In genomic region chr21:36928960-36929359, GRCh38 we compare ENCODE assay signal across 27 cellular contexts. TPM values are rescaled to one million over a fixed set of nuclear protein-coding genes. Genes with fewer than 3 reads are reported as not detected.
DNase-seq lines count a peak whose midpoint lies in the region; ATAC-seq, FAIRE-seq and TF ChIP-seq lines count a peak whose summit lies in the region.
"Had no signal": no experiment of that assay in that cellular context is flagged by ENCODE, and none has a peak within 500 bp of the region (broad histone marks: within the 10 kb centered on the region; RNA-seq: fewer than 3 reads in every experiment).

No MANE protein-coding gene starts in this region.

- no peak overlapping the region for H3K18ac ChIP-seq in IMR-90 (ENCODE audit: low read depth, low read length)

- TF ChIP-seq POLR2A in IMR-90 (IDR thresholded peaks at IDR 0.05; ENCODE audit: low read depth, low read length): no peak
- TF ChIP-seq POLR2A in HepG2 (IDR thresholded peaks at IDR 0.05; ENCODE audit: insufficient read depth in 1 of 2, low read depth in 2 of 2, low read length in 2 of 2): no peak

- H3K14ac ChIP-seq in IMR-90 (replicated peaks; ENCODE audit: low read depth, low read length): 0 out of 2 replicates have a peak overlapping the region, but pooled peaks have one; percentile 10

- no CpG with 5 or more reads among the region's 5 CpGs for WGBS in IMR-90 (ENCODE audit: extremely low coverage in 2 of 2, insufficient read length in 1 of 2), 2 experiments
- 92% methylated on average over 1 of the region's 5 CpGs for WGBS in HepG2 (ENCODE audit: low lambda C conversion rate)
- WGBS in pancreas, 2 donors: 33 to 34% methylated on average over 5 of the region's 5 CpGs

- no peak overlapping the region for H2BK5ac ChIP-seq in IMR-90 (ENCODE audit: low read depth, low read length, poor library complexity, severe bottlenecking)

- H3K4me2 ChIP-seq in IMR-90 (ENCODE audit: low read depth, low read length): no peak overlapping the region
- no peak overlapping the region for H3K4me2 ChIP-seq in HepG2 (ENCODE audit: low read depth, low read length)
- H3K4me2 ChIP-seq: PC-9 had no signal

- H3K9me1 ChIP-seq in IMR-90 (ENCODE audit: insufficient read depth, low read length): peaks cover 3% of the 10 kb centered on the region; the same call in 1 of the 2 replicates

- CTCF ChIA-PET in IMR-90 (lab: Yijun Ruan, JAX): interaction anchor here (1.0 to 1.6 kb wide), 3 partner anchors 9 to 16 kb away, joined by 3 to 6 read pairs (median 4); no protein-coding TSS in a partner anchor
- CTCF ChIA-PET in RWPE1 (lab: Yijun Ruan, JAX): interaction anchor here (0.6 to 2.1 kb wide), 5 partner anchors 171 to 419 kb away, joined by 3 to 12 read pairs (median 4); no protein-coding TSS in a partner anchor
- CTCF ChIA-PET in HepG2 (lab: Yijun Ruan, JAX; ENCODE audit: low intra/inter-chr PET ratio, low total read pairs): no interaction called here

- peak overlapping the region; percentile 29; the same call in 1 of the 2 replicates for H2BK20ac ChIP-seq in IMR-90 (ENCODE audit: low read depth, low read length)

- H3K27ac ChIP-seq in IMR-90 (ENCODE audit: insufficient read depth, low read length) (no peak overlapping the region), RWPE1 (peak overlapping the region; percentile 75), HepG2 (ENCODE audit: extremely low read length, insufficient read depth, low read length) (no peak overlapping the region), pancreas (peak overlapping the region in 3 of 4 donors; percentile 13 to 53 (median 37))
- H3K27ac ChIP-seq: PC-9 had no signal

- H2AK5ac ChIP-seq in IMR-90 (ENCODE audit: low read depth, low read length): peak overlapping the region; percentile 37; the same call in 1 of the 2 replicates

- intact Hi-C loops in IMR-90 (cut with micrococcal nuclease): no loop called here
- intact Hi-C loops in HepG2 (cut with micrococcal nuclease; ENCODE audit: unreplicated experiment): loop anchor here (5.0 kb wide), 2 partner anchors 182 to 507 kb away; no protein-coding TSS in a partner anchor
- intact Hi-C loops in pancreas (cut with DNase I): loop anchor here in 2 of 3 donors (10.0 kb wide), 3 partner anchors 184 to 424 kb away; no protein-coding TSS in a partner anchor

- no peaks in the 10 kb centered on the region for H3K79me2 ChIP-seq in HepG2 (ENCODE audit: insufficient read depth, low read length)

- in situ Hi-C loops in IMR-90 (cut with MboI; ENCODE audit: low sequenced_read_pairs) (loop anchor here (5.0 kb wide), 3 partner anchors 187 to 507 kb away; no protein-coding TSS in a partner anchor), HepG2 (cut with HindIII; ENCODE audit: extremely low pct_ligation_motif_present, low pct_unique_long_range_greater_than_20kb) (loop anchor here (5.0 kb wide), 3 partner anchors 177 to 427 kb away; no protein-coding TSS in a partner anchor)

- H3K4ac ChIP-seq in IMR-90 (ENCODE audit: low read depth, low read length): 0 out of 2 replicates have a peak overlapping the region, but pooled peaks have one; percentile 13

- no peak for DNase-seq in IMR-90
- no peak for DNase-seq in RWPE1 (ENCODE audit: low spot score)
- DNase-seq in HepG2 (ENCODE audit: low spot score): no peak
- peak in 1 of 6 donors; percentile 46 for DNase-seq in pancreas
- DNase-seq in NCI-H1092 (lab: John Stamatoyannopoulos, UW): no peak
- no peak for DNase-seq in NOMO-1 treated with DMSO at 0.1 percent for 48 hours (lab: John Stamatoyannopoulos, UW; ENCODE audit: unreplicated experiment)
- DNase-seq: CD4-positive, alpha-beta memory T cell; COR-L47; DMS79; EL; GDM1; GOT3; HFFc6; NCI-H1048; NCI-H1436; NCI-H187; NCI-H2171 treated with DMSO at 0.1 percent for 48 hours; NCI-H510A treated with DMSO at 0.1 percent for 48 hours; NCI-H748 treated with DMSO at 0.1 percent for 48 hours; SHP77; T-cell had no signal

- peaks cover 10% of the 10 kb centered on the region for H3K4me1 ChIP-seq in IMR-90 (ENCODE audit: control insufficient read depth, insufficient read depth, low read length)
- H3K4me1 ChIP-seq in HepG2 (ENCODE audit: insufficient read depth, low read length): peaks cover 14% of the 10 kb centered on the region
- peaks cover 15 to 23% (median 20%) of the 10 kb centered on the region in 3 donors for H3K4me1 ChIP-seq in pancreas
- H3K4me1 ChIP-seq: HAP-1 had no signal

- BruUV-seq in IMR-90 (replicated peaks; lab: Mats Ljungman, UMichigan) (no TSS peak), HepG2 (replicated peaks; lab: Mats Ljungman, UMichigan) (no TSS peak)

- H3K36me3 ChIP-seq in IMR-90 (ENCODE audit: control insufficient read depth, insufficient read depth, low read length): peaks cover 5% of the 10 kb centered on the region
- H3K36me3 ChIP-seq in HepG2 (replicated peaks in 1 of 2; ENCODE audit: control insufficient read depth in 1 of 2, insufficient read depth in 2 of 2, low read length in 2 of 2): peaks cover 4 to 18% of the 10 kb centered on the region in 2 experiments; a peak in 3 of 5 replicates
- H3K36me3 ChIP-seq in pancreas: peaks cover 0 to 6% (median 0%) of the 10 kb centered on the region in 3 donors

- H3K9ac ChIP-seq in IMR-90 (ENCODE audit: low read depth, low read length) (no peak overlapping the region), HepG2 (ENCODE audit: insufficient read depth, low read depth, low read length) (no peak overlapping the region)

- H4K91ac ChIP-seq in IMR-90 (ENCODE audit: insufficient read depth, low read depth, low read length): peak overlapping the region; percentile 66; the same call in 1 of the 2 replicates

- H2BK15ac ChIP-seq in IMR-90 (ENCODE audit: low read depth, low read length): no peak overlapping the region; the same call in 2 of the 3 replicates

- H3K79me1 ChIP-seq in IMR-90 (ENCODE audit: low read depth in 1 of 2, low read length in 2 of 2): peaks cover 0 to 14% of the 10 kb centered on the region in 2 experiments; a peak in 2 of 4 replicates

- ATAC-seq in IMR-90 (ENCODE audit: low read depth) (no peak), HepG2 (peak; percentile 31; the same call in 1 of the 3 replicates), pancreas (peak; percentile 25 to 67 (median 46)), HG03469 (IDR thresholded peaks at IDR 0.05; ENCODE audit: unreplicated experiment) (no peak), HG02642 (IDR thresholded peaks at IDR 0.05; ENCODE audit: poor library complexity, unreplicated experiment) (no peak)
- ATAC-seq: GM12878, K562, T-cell had no signal

- H4K20me1 ChIP-seq in IMR-90 (ENCODE audit: insufficient read depth, low read length): peaks cover 3% of the 10 kb centered on the region; the same call in 1 of the 2 replicates
- no peaks in the 10 kb centered on the region for H4K20me1 ChIP-seq in HepG2 (ENCODE audit: insufficient read depth, low read length)

- no peak overlapping the region for H3K4me3 ChIP-seq in IMR-90 (ENCODE audit: insufficient read depth, low read depth, low read length)
- no peak overlapping the region for H3K4me3 ChIP-seq in HepG2 (replicated peaks in 1 of 3; ENCODE audit: insufficient read depth in 1 of 3, low read depth in 2 of 3, low read length in 3 of 3)
- H3K4me3 ChIP-seq in pancreas: no peak overlapping the region
- H3K4me3 ChIP-seq: GM12878, HAP-1, K562, PC-9 had no signal

- no peak overlapping the region for H4K5ac ChIP-seq in IMR-90 (ENCODE audit: low read depth, low read length)

- dilution Hi-C loops in IMR-90 (cut with HindIII; ENCODE audit: low sequenced_read_pairs, unreplicated experiment): no loop called here

- FAIRE-seq in HepG2 (lab: Jason Lieb, UNC) (no peak), pancreas (lab: Jason Lieb, UNC) (no peak)
- FAIRE-seq: GM12878 had no signal

- 0 out of 2 replicates have a peak overlapping the region, but pooled peaks have one; percentile 45 for H2BK120ac ChIP-seq in IMR-90 (ENCODE audit: low read depth, low read length)

- no peak overlapping the region for H3K56ac ChIP-seq in IMR-90 (ENCODE audit: extremely low read depth, insufficient read depth, low read length)

- TF ChIP-seq RAD21 in IMR-90 (IDR thresholded peaks at IDR 0.05; ENCODE audit: low read length): no peak
- TF ChIP-seq RAD21 in HepG2 (CRISPR knock-in tag; IDR thresholded peaks at IDR 0.05): no peak

- POLR2A ChIA-PET in IMR-90 (lab: Charles Lee; ENCODE audit: unreplicated experiment) (no interaction called here), RWPE1 (lab: Yijun Ruan, JAX; ENCODE audit: low non-redundant PET) (no interaction called here), HepG2 (lab: Yijun Ruan, JAX) (no interaction called here)

- no peak overlapping the region for H2AK9ac ChIP-seq in IMR-90 (replicated peaks; ENCODE audit: low read depth, low read length, poor library complexity)

- H3K9me3 ChIP-seq in IMR-90 (ENCODE audit: control insufficient read depth, insufficient read depth, low read length) (no peaks in the 10 kb centered on the region), HepG2 (ENCODE audit: low read length) (no peaks in the 10 kb centered on the region), pancreas (no peaks in the 10 kb centered on the region)
- H3K9me3 ChIP-seq: HAP-1 had no signal

- no peak overlapping the region for H2AFZ ChIP-seq in IMR-90 (replicated peaks; ENCODE audit: low read length, poor library complexity)
- no peak overlapping the region for H2AFZ ChIP-seq in HepG2 (ENCODE audit: low read length)
- H2AFZ ChIP-seq: PC-9 had no signal

- H4K8ac ChIP-seq in IMR-90 (ENCODE audit: low read depth in 2 of 2, low read length in 2 of 2): peak overlapping the region in 1 of 2 experiments; percentile 27; a peak in 1 of 4 replicates

- no peak overlapping the region for H3K23ac ChIP-seq in IMR-90 (ENCODE audit: low read depth, low read length)

- TF ChIP-seq CTCF in IMR-90 (conservative IDR thresholded peaks at IDR 0.05; ENCODE audit: low read depth, low read length) (no peak), RWPE1 (conservative IDR thresholded peaks at IDR 0.05; ENCODE audit: low read depth) (no peak), HepG2 (CRISPR knock-in tag; IDR thresholded peaks at IDR 0.05) (no peak), pancreas (IDR thresholded peaks at IDR 0.05) (no peak)

- TF ChIP-seq EP300 in HepG2 (IDR thresholded peaks at IDR 0.05; ENCODE audit: low read depth in 2 of 2, low read length in 2 of 2): no peak
- TF ChIP-seq EP300 in HepG2 (CRISPR knock-in tag; IDR thresholded peaks at IDR 0.05; ENCODE audit: borderline replicate concordance): no peak

- H3K27me3 ChIP-seq in IMR-90 (ENCODE audit: control insufficient read depth, insufficient read depth, low read length) (no peaks in the 10 kb centered on the region), HepG2 (ENCODE audit: control insufficient read depth in 1 of 2, insufficient read depth in 2 of 2, low read length in 2 of 2) (no peaks in the 10 kb centered on the region), pancreas (no peaks in the 10 kb centered on the region)

RNA-seq across cellular contexts. Expression of gene HLCS, which starts 37.5 kb away (rescaled TPM):
- total RNA-seq in IMR-90 (2012; rRNA removed): 18.1 and 21.0 TPM in 2 replicates
- polyA plus RNA-seq in IMR-90 (2012; rRNA removed): 8.6 and 10.6 TPM in 2 replicates
- polyA plus RNA-seq in IMR-90 (2012; cell fraction: cytosol; rRNA removed): 4.1 and 5.8 TPM in 2 replicates
- 4.2 and 15.2 TPM in 2 replicates for polyA plus RNA-seq in IMR-90 (2012; cell fraction: nucleus; rRNA removed; ENCODE audit: low replicate concordance)
- total RNA-seq in HepG2 (2016; rRNA removed; fragmentation: Illumina TruSeq; extraction: Trizol): 11.7 and 12.3 TPM in 2 replicates
- total RNA-seq in HepG2 (2016; cell fraction: cytosol; rRNA removed; fragmentation: Illumina TruSeq; extraction: Trizol; ENCODE audit: low read depth): 1.5 and 2.2 TPM in 2 replicates
- 10.3 and 11.9 TPM in 2 replicates for total RNA-seq in HepG2 (2016; cell fraction: insoluble cytoplasmic fraction; rRNA removed; fragmentation: Illumina TruSeq; extraction: Trizol)
- 4.5 and 4.8 TPM in 2 replicates for total RNA-seq in HepG2 (2016; cell fraction: membrane; rRNA removed; fragmentation: Illumina TruSeq; extraction: Trizol)
- 14.0 and 14.6 TPM in 2 replicates for total RNA-seq in HepG2 (2016; cell fraction: nucleus; rRNA removed; fragmentation: Illumina TruSeq; extraction: Trizol)
- polyA plus RNA-seq in HepG2 (2011; rRNA removed): 7.9 and 8.5 TPM in 2 replicates
- polyA plus RNA-seq in HepG2 (2011; cell fraction: cytosol; rRNA removed): 6.1 and 8.3 TPM in 2 replicates
- polyA plus RNA-seq in HepG2 (2011; cell fraction: nucleus; rRNA removed): 12.9 and 14.6 TPM in 2 replicates
- polyA plus RNA-seq in HepG2 (2012): 6.0 and 7.1 TPM in 2 replicates
- 0.45 and 0.71 TPM in 2 replicates for polyA plus RNA-seq in HepG2 (2016; cell fraction: cytosol; fragmentation: Illumina TruSeq; extraction: Trizol; ENCODE audit: low read depth)
- polyA plus RNA-seq in HepG2 (2016; cell fraction: insoluble cytoplasmic fraction; fragmentation: Illumina TruSeq; extraction: Trizol; ENCODE audit: low read depth): 6.7 and 7.3 TPM in 2 replicates
- polyA plus RNA-seq in HepG2 (2016; cell fraction: membrane; fragmentation: Illumina TruSeq; extraction: Trizol; ENCODE audit: low read depth): 1.6 and 1.7 TPM in 2 replicates
- polyA plus RNA-seq in HepG2 (2016; cell fraction: nucleus; fragmentation: Illumina TruSeq; extraction: Trizol; ENCODE audit: insufficient read depth, low read depth): 8.3 and 8.6 TPM in 2 replicates
- polyA minus RNA-seq in HepG2 (2011; rRNA and poly(A)+ RNA removed; ENCODE audit: low replicate concordance): 14.5 and 27.4 TPM in 2 replicates
- polyA minus RNA-seq in HepG2 (2011; cell fraction: cytosol; rRNA and poly(A)+ RNA removed): 9.3 and 9.7 TPM in 2 replicates
- polyA minus RNA-seq in HepG2 (2011; cell fraction: nucleus; rRNA and poly(A)+ RNA removed): 32.3 and 32.4 TPM in 2 replicates
- total RNA-seq in pancreas: 10 to 100 TPM; 10.4 to 14.0 (median 13.1) TPM
- polyA plus RNA-seq in pancreas: 1 to 10 TPM; 5.5 to 6.0 TPM

Comparison
In these comparisons a context has a peak if more than half of its experiments do, and no peak if none do; other contexts are left out.
1. ATAC-seq: peak in HepG2 (single experiment) and pancreas (4 of 4); none in IMR-90 (single experiment), HG03469 (single experiment) and HG02642 (single experiment).
2. H3K27ac ChIP-seq: peak in RWPE1 (single experiment) and pancreas (3 of 4); none in IMR-90 (single experiment) and HepG2 (single experiment).